1 cellular context compared by ENCODE assay signal in genomic region chr12:94074216-94074969, GRCh38.
TF ChIP-seq lines count a peak whose summit lies in the region.

No MANE protein-coding gene starts in this region.

TF ChIP-seq in K562, 482 proteins besides CTCF, POLR2A, EP300 and RAD21 (continued from another document):
- TF ChIP-seq PCBP2 (IDR thresholded peaks at IDR 0.05; ENCODE audit: low read depth, low read length, poor library complexity, severe bottlenecking) (no peak), C11orf30 (IDR thresholded peaks at IDR 0.05; ENCODE audit: low read depth) (peak; percentile 47; the same call in 1 of the 2 replicates)
